Comparison of ENCODE assay signal across 21 cellular contexts in the genomic region with DNA sequence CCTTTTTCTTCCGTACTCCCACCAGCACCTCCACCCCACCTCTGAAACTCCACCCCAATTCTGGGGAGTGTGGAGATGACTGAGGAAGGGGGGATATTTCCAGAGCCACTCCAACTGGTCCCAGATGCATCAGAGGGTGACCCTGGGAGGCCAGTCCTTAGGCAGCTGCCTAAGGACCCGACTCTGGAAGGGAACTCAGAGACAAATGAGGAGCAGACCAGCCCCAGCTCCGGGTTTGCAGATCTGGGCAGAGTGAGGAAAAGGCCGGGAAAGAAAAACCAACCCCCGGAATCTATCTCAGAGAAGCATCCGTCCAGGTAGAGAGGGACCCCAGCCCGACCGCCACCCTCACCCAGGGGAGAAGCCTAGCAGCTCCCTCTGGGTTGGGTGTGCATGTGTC.
"Had no signal": no experiment of that assay in that cellular context is flagged by ENCODE, and none has a peak within 500 bp of the region (broad histone marks: within the 10 kb centered on the region; RNA-seq: fewer than 3 reads in every experiment).

No MANE protein-coding gene starts in this region.

- H2AFZ ChIP-seq: parathyroid adenoma had no signal

- H3K9ac ChIP-seq: parathyroid adenoma had no signal

- H3K36me3 Mint-ChIP-seq: memory B cell; natural killer cell; stimulated activated memory B cell treated with anti-CD40 and anti-IgM and Interleukin-4, amounts not matched to agents 10 μg/mL and 1 μg/mL and 100 μg/mL, for 72 hours; T-cell had no signal

- H3K27ac ChIP-seq: dorsolateral prefrontal cortex, foreskin keratinocyte, neutrophil, parathyroid adenoma, thoracic aorta had no signal

- H3K27me3 Mint-ChIP-seq: activated T-cell treated with anti-CD3 and anti-CD28 coated beads, Interleukin-2, amount 50 U/mL, for 24 hours; stimulated activated memory B cell treated with anti-CD40 and anti-IgM and Interleukin-4, amounts not matched to agents 10 μg/mL and 1 μg/mL and 100 μg/mL, for 72 hours; T-cell had no signal

- DNase-seq: activated CD4-positive, alpha-beta T cell treated with anti-CD3 and anti-CD28 coated beads for 48 hours; activated CD4-positive, CD25-positive, alpha-beta regulatory T cell; activated CD8-positive, alpha-beta T cell treated with anti-CD3 and anti-CD28 coated beads, Interleukin-2, amount 10 ng/mL, durations not matched to agents 7 days and 5 days; activated naive CD4-positive, alpha-beta T cell treated with Interleukin-2 at 50 U/mL for 16 hours; activated naive CD8-positive, alpha-beta T cell treated with anti-CD3 and anti-CD28 coated beads, Interleukin-2, amount 10 ng/mL, durations not matched to agents 7 days and 5 days; activated T-cell treated with anti-CD3 and anti-CD28 coated beads, Interleukin-2, amount 50 U/mL, for 24 hours; body of pancreas; caudate nucleus; dorsolateral prefrontal cortex; foreskin keratinocyte; natural killer cell; stimulated activated CD4-positive, alpha-beta T cell treated with anti-CD3 and anti-CD28 coated beads, Interleukin-4, amount 100 ng/mL, for 4 hours; T-cell; T-helper 9 cell had no signal

- ATAC-seq: activated CD8-positive, alpha-beta T cell treated with anti-CD3 and anti-CD28 coated beads, Interleukin-2, amount 10 ng/mL, durations not matched to agents 7 days and 5 days; body of pancreas; foreskin keratinocyte; natural killer cell; sciatic nerve; stimulated activated memory B cell treated with anti-CD40 and anti-IgM and Interleukin-4, amounts not matched to agents 10 μg/mL and 1 μg/mL and 100 μg/mL, for 72 hours; T-cell had no signal

- H3K9me3 ChIP-seq: body of pancreas, neutrophil, thoracic aorta had no signal

- H3K27ac Mint-ChIP-seq: activated CD8-positive, alpha-beta T cell treated with anti-CD3 and anti-CD28 coated beads, Interleukin-2, amount 10 ng/mL, durations not matched to agents 7 days and 5 days; activated T-cell treated with anti-CD3 and anti-CD28 coated beads, Interleukin-2, amount 50 U/mL, for 24 hours; activated T-helper 2 cell treated with anti-CD3 and anti-CD28 coated beads, Interferon-gamma antibody, Interleukin-2, Interleukin-4, amounts not matched to agents 10 μg/mL and 5 μg/mL and 100 μg/mL, durations not matched to agents 14 hours and 24 hours and 36 hours; memory B cell; natural killer cell had no signal

- H3K4me3 Mint-ChIP-seq: activated CD8-positive, alpha-beta T cell treated with anti-CD3 and anti-CD28 coated beads, Interleukin-2, amount 10 ng/mL, durations not matched to agents 7 days and 5 days; activated naive CD8-positive, alpha-beta T cell treated with anti-CD3 and anti-CD28 coated beads, Interleukin-2, amount 10 ng/mL, durations not matched to agents 7 days and 5 days; activated T-cell treated with anti-CD3 and anti-CD28 coated beads, Interleukin-2, amount 50 U/mL, for 24 hours; memory B cell; natural killer cell; stimulated activated memory B cell treated with anti-CD40 and anti-IgM and Interleukin-4, amounts not matched to agents 10 μg/mL and 1 μg/mL and 100 μg/mL, for 72 hours; T-cell had no signal

- H3K79me2 ChIP-seq: parathyroid adenoma had no signal

- H3K36me3 ChIP-seq: neutrophil, thoracic aorta had no signal

- H3K4me3 ChIP-seq: body of pancreas, dorsolateral prefrontal cortex, thoracic aorta had no signal

- H3K9me3 Mint-ChIP-seq: activated naive CD8-positive, alpha-beta T cell treated with anti-CD3 and anti-CD28 coated beads, Interleukin-2, amount 10 ng/mL, durations not matched to agents 7 days and 5 days; activated T-cell treated with anti-CD3 and anti-CD28 coated beads, Interleukin-2, amount 50 U/mL, for 24 hours; activated T-helper 2 cell treated with anti-CD3 and anti-CD28 coated beads, Interferon-gamma antibody, Interleukin-2, Interleukin-4, amounts not matched to agents 10 μg/mL and 5 μg/mL and 100 μg/mL, durations not matched to agents 14 hours and 24 hours and 36 hours; memory B cell; natural killer cell; stimulated activated memory B cell treated with anti-CD40 and anti-IgM and Interleukin-4, amounts not matched to agents 10 μg/mL and 1 μg/mL and 100 μg/mL, for 72 hours; T-cell had no signal

- H3K27me3 ChIP-seq: body of pancreas, foreskin keratinocyte had no signal
